ENCODE assay signal across 13 cellular contexts in the genomic region with DNA sequence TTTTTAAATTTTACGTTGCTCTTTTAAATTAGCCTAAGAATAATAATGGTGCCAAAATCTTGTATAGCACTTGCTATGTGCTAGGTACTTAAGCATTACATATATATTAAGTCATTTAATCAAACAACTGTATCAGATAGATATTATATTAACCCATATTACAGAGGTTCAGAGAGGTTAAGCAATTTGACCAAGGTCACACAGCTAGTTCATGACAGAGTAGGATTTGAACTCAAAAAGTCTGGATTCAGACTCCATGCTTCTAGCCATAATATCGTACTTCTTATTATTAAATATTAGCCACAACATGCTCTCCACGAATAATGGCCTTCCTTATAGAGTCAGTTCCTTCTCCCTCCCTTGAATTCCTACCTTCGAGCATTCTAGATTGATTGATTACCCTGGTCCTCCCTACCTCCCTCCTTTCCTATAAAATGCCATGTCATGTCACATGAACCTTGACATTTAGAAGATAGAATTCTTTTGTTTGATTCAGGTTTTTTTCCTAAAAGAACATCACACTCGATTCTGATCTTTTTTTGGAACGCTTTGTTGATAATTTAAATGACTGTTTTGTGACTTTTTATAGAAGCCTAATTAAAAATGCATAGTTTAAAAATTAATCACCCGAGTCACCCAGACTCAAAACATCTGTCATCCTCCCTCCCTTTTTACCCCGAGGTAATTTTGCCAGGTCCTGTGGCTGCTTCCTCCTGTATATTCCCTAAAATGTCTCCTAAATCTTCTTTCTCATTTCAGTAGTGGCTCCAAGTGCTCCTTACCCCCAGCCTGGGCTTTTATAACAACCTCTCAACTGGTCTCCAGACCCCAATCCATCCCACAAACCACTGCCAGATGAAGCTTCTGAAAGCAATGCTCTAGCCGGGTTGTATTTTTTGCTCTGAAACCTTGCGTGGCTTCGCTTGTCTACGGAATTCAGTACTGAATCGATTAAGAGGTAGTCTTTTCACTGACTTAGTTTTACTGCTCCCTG. TPM values are rescaled to one million over a fixed set of nuclear protein-coding genes. Genes with fewer than 3 reads are reported as not detected.
A peak's percentile ranks its signal among the peaks of the same experiment; 100 is the strongest.
DNase-seq lines count a peak whose midpoint lies in the region; ATAC-seq and TF ChIP-seq lines count a peak whose summit lies in the region.
"Had no signal": no experiment of that assay in that cellular context is flagged by ENCODE, and none has a peak within 500 bp of the region (broad histone marks: within the 10 kb centered on the region; RNA-seq: fewer than 3 reads in every experiment).

No MANE protein-coding gene starts in this region.

- TF ChIP-seq RAD21 in SK-N-SH (IDR thresholded peaks at IDR 0.05; ENCODE audit: low read length): no peak

- intact Hi-C loops in uterus (cut with DNase I; ENCODE audit: low total_unique reads): loop anchor here (5.0 kb wide), 1 partner anchor 365 kb away; no protein-coding TSS in a partner anchor

- peaks cover 0 to 20% of the 10 kb centered on the region in 2 experiments; a peak in 2 of 4 replicates for H3K4me1 ChIP-seq in SK-N-SH (ENCODE audit: control insufficient read depth in 1 of 2, insufficient read depth in 2 of 2, low read depth in 1 of 2, low read length in 1 of 2)
- H3K4me1 ChIP-seq in uterus: peaks cover 0 to 6% of the 10 kb centered on the region in 2 donors

- ATAC-seq in SK-N-SH treated with all-trans-retinoic acid at 6 μM for 48 hours: no peak

- no peak overlapping the region for H3K4me3 ChIP-seq in SK-N-SH (ENCODE audit: low read depth in 2 of 2, low read length in 1 of 2)
- H3K4me3 ChIP-seq in WERI-Rb-1 (ENCODE audit: low read depth, low read length): no peak overlapping the region
- no peak overlapping the region for H3K4me3 ChIP-seq in uterus
- H3K4me3 ChIP-seq in H7 (ENCODE audit: insufficient read depth, low read depth, low read length): no peak overlapping the region

- DNase-seq in SK-N-SH (no peak), WERI-Rb-1 (no peak), kidney tubule cell (ENCODE audit: low spot score) (peak; percentile 41), uterus (peak in 1 of 2 donors; percentile 28), H7 (no peak), retina (no peak)
- DNase-seq in activated CD4-positive, CD25-positive, alpha-beta regulatory T cell (lab: John Stamatoyannopoulos, UW): no peak
- DNase-seq: ACHN; activated CD4-positive, alpha-beta T cell treated with anti-CD3 and anti-CD28 coated beads, Interleukin-2, amount 50 U/mL, for 48 hours; NCI-H345; T-helper 9 cell; transverse colon had no signal

- peak overlapping the region; percentile 36; the same call in 1 of the 2 replicates for H2AFZ ChIP-seq in SK-N-SH (ENCODE audit: low read depth)

- H3K9ac ChIP-seq in SK-N-SH: no peak overlapping the region

- no peaks in the 10 kb centered on the region for H4K20me1 ChIP-seq in SK-N-SH (ENCODE audit: insufficient read depth)

- H3K79me2 ChIP-seq in SK-N-SH (ENCODE audit: insufficient read depth): no peaks in the 10 kb centered on the region

- H3K9me2 ChIP-seq in SK-N-SH: no peaks in the 10 kb centered on the region

- TF ChIP-seq CTCF in SK-N-SH (IDR thresholded peaks at IDR 0.05) (no peak), WERI-Rb-1 (IDR thresholded peaks at IDR 0.05; ENCODE audit: low read depth, low read length) (no peak), uterus (IDR thresholded peaks at IDR 0.05) (no peak)

- H3K9me3 ChIP-seq in SK-N-SH: no peaks in the 10 kb centered on the region
- peaks cover 13% of the 10 kb centered on the region for H3K9me3 ChIP-seq in WERI-Rb-1 (ENCODE audit: severe bottlenecking)
- no peaks in the 10 kb centered on the region for H3K9me3 ChIP-seq in uterus
- H3K9me3 ChIP-seq: transverse colon had no signal

- TF ChIP-seq POLR2A in uterus (IDR thresholded peaks at IDR 0.05): no peak

- no peaks in the 10 kb centered on the region for H3F3A ChIP-seq in SK-N-SH (replicated peaks; ENCODE audit: insufficient read depth)

- no peaks in the 10 kb centered on the region for H3K36me3 ChIP-seq in SK-N-SH (replicated peaks in 1 of 2; ENCODE audit: control insufficient read depth in 1 of 2, insufficient read depth in 2 of 2, low read length in 1 of 2)
- H3K36me3 ChIP-seq in WERI-Rb-1: no peaks in the 10 kb centered on the region
- no peaks in the 10 kb centered on the region for H3K36me3 ChIP-seq in uterus
- no peaks in the 10 kb centered on the region for H3K36me3 ChIP-seq in H7 (replicated peaks; ENCODE audit: control insufficient read depth, insufficient read depth, low read length)
- H3K36me3 ChIP-seq: transverse colon had no signal

- H3K27ac ChIP-seq in SK-N-SH (ENCODE audit: low read depth in 2 of 2, low read length in 1 of 2) (no peak overlapping the region), WERI-Rb-1 (0 out of 2 replicates have a peak overlapping the region, but pooled peaks have one; percentile 18), uterus (peak overlapping the region; percentile 65 to 74)

- CTCF ChIA-PET in SK-N-SH (lab: Yijun Ruan, JAX): interaction anchor here (0.6 to 7.9 kb wide), 54 partner anchors 9 to 1139 kb away, joined by 3 to 84 read pairs (median 4); no protein-coding TSS in a partner anchor

- POLR2A ChIA-PET in SK-N-SH (lab: Yijun Ruan, JAX): no interaction called here

- no peak for TF ChIP-seq EP300 in SK-N-SH (IDR thresholded peaks at IDR 0.05; ENCODE audit: borderline replicate concordance in 1 of 2, low read depth in 1 of 2, low read length in 1 of 2)

- 68% methylated on average over 13 of the region's 13 CpGs for WGBS in SK-N-SH (ENCODE audit: low lambda C conversion rate)

- H3K4me2 ChIP-seq in SK-N-SH: no peak overlapping the region

- H3K27me3 ChIP-seq in SK-N-SH (ENCODE audit: insufficient read depth): no peaks in the 10 kb centered on the region
- no peaks in the 10 kb centered on the region for H3K27me3 ChIP-seq in WERI-Rb-1 (ENCODE audit: insufficient read depth, low read depth, severe bottlenecking)
- no peaks in the 10 kb centered on the region for H3K27me3 ChIP-seq in uterus
- H3K27me3 ChIP-seq in H7 (ENCODE audit: control insufficient read depth, insufficient read depth, low read length): no peaks in the 10 kb centered on the region; the same call in 1 of the 2 replicates

TF ChIP-seq in SK-N-SH, 30 proteins besides CTCF, POLR2A, EP300 and RAD21:
- TF ChIP-seq MXI1 (IDR thresholded peaks at IDR 0.05; ENCODE audit: low read depth, low read length) (no peak), JUND (IDR thresholded peaks at IDR 0.05) (no peak), POLR2AphosphoS5 (IDR thresholded peaks at IDR 0.05; ENCODE audit: low read depth, low read length) (no peak), CHD2 (IDR thresholded peaks at IDR 0.05; ENCODE audit: low read length, partially characterized antibody) (no peak)
- TF ChIP-seq, protein P1, sequence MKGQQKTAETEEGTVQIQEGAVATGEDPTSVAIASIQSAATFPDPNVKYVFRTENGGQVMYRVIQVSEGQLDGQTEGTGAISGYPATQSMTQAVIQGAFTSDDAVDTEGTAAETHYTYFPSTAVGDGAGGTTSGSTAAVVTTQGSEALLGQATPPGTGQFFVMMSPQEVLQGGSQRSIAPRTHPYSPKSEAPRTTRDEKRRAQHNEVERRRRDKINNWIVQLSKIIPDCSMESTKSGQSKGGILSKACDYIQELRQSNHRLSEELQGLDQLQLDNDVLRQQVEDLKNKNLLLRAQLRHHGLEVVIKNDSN (IDR thresholded peaks at IDR 0.05; ENCODE audit: borderline replicate concordance, low read depth): no peak

TF ChIP-seq in SK-N-SH treated with all-trans-retinoic acid at 6 μM for 48 hours, 23 proteins besides CTCF, POLR2A, EP300 and RAD21:
- no peak for TF ChIP-seq ZFP30 (CRISPR knock-in tag; IDR thresholded peaks at IDR 0.05)
- no peak for TF ChIP-seq ARNTL (CRISPR knock-in tag; IDR thresholded peaks at IDR 0.05; ENCODE audit: borderline replicate concordance, low read depth)
- no peak for TF ChIP-seq ZC3H10 (CRISPR knock-in tag; IDR thresholded peaks at IDR 0.05)
- no peak for TF ChIP-seq ISL1 (CRISPR knock-in tag; IDR thresholded peaks at IDR 0.05)
- no peak for TF ChIP-seq ZNF70 (CRISPR knock-in tag; IDR thresholded peaks at IDR 0.05)
- no peak for TF ChIP-seq ZFP3 (CRISPR knock-in tag; IDR thresholded peaks at IDR 0.05)

RNA-seq across cellular contexts. Expression of gene PSMD6, which starts 8.5 kb away (rescaled TPM):
- 75.7 and 90.3 TPM in 2 replicates for polyA plus RNA-seq in SK-N-SH (2012; rRNA removed)
- polyA plus RNA-seq in SK-N-SH (2012; cell fraction: cytosol; rRNA removed): 107 and 114 TPM in 2 replicates
- polyA plus RNA-seq in SK-N-SH (2012; cell fraction: nucleus; rRNA removed): 55.0 and 70.8 TPM in 2 replicates
- 10 to 100 TPM; 49.2 to 72.1 (median 65.0) TPM for total RNA-seq in uterus
- 144 and 169 TPM in 2 replicates for total RNA-seq in H7 (2014; rRNA removed; shearing (Covaris generic))

Comparison
In these comparisons a context has a peak if more than half of its experiments do, and no peak if none do; other contexts are left out.
1. H3K27ac ChIP-seq: peak in WERI-Rb-1 (single experiment) and uterus (2 of 2); none in SK-N-SH (0 of 2).